Comparison of ENCODE assay signal across 21 cellular contexts in genomic region chr7:18894155-18894554, GRCh38.
"Had no signal": no experiment of that assay in that cellular context is flagged by ENCODE, and none has a peak within 500 bp of the region (broad histone marks: within the 10 kb centered on the region; RNA-seq: fewer than 3 reads in every experiment).

No MANE protein-coding gene starts in this region.

- ATAC-seq: natural killer cell treated with Interleukin-12 subunit alpha and Interleukin-12 subunit beta and Interleukin-15 and Interleukin-18, amount 100 ng/mL, for 72 hours; stimulated activated naive CD8-positive, alpha-beta T cell treated with anti-CD3 and anti-CD28 coated beads, Interleukin-15, Interleukin-2, amounts not matched to agents 100 U/mL and 50 U/mL, for 24 hours had no signal

- H3K36me3 Mint-ChIP-seq: activated naive CD8-positive, alpha-beta T cell treated with anti-CD3 and anti-CD28 coated beads, Interleukin-2, amount 10 ng/mL, durations not matched to agents 7 days and 5 days; brain; natural killer cell treated with Interleukin-12 subunit alpha and Interleukin-12 subunit beta and Interleukin-15 and Interleukin-18, amount 100 ng/mL, for 72 hours had no signal

- H3K9me3 Mint-ChIP-seq: activated naive CD8-positive, alpha-beta T cell treated with anti-CD3 and anti-CD28 coated beads, Interleukin-2, amount 10 ng/mL, durations not matched to agents 7 days and 5 days; brain; central memory CD8-positive, alpha-beta T cell had no signal

- H3K27ac ChIP-seq: coronary artery, esophagus squamous epithelium, right atrium auricular region, transverse colon, vagina had no signal

- H3K4me1 Mint-ChIP-seq: activated naive CD8-positive, alpha-beta T cell treated with anti-CD3 and anti-CD28 coated beads, Interleukin-2, amount 10 ng/mL, durations not matched to agents 7 days and 5 days; brain; central memory CD8-positive, alpha-beta T cell had no signal

- H3K27me3 ChIP-seq: esophagus squamous epithelium, right atrium auricular region, transverse colon, vagina had no signal

- H3K9me3 ChIP-seq: esophagus squamous epithelium, right atrium auricular region, transverse colon, vagina had no signal

- H3K36me3 ChIP-seq: esophagus squamous epithelium, right atrium auricular region, transverse colon, vagina had no signal

- H3K4me3 ChIP-seq: coronary artery, esophagus squamous epithelium, right atrium auricular region, skin epidermis, transverse colon, vagina had no signal

- H3K4me3 Mint-ChIP-seq: activated naive CD8-positive, alpha-beta T cell treated with anti-CD3 and anti-CD28 coated beads, Interleukin-2, amount 10 ng/mL, durations not matched to agents 7 days and 5 days; brain; central memory CD8-positive, alpha-beta T cell; natural killer cell treated with Interleukin-12 subunit alpha and Interleukin-12 subunit beta and Interleukin-15 and Interleukin-18, amount 100 ng/mL, for 72 hours had no signal

- DNase-seq: activated CD4-positive, alpha-beta T cell treated with anti-CD3 and anti-CD28 coated beads for 1 hour; activated CD4-positive, alpha-beta T cell treated with anti-CD3 and anti-CD28 coated beads, Interleukin-2, amount 50 U/mL, for 4 hours; activated naive CD4-positive, alpha-beta T cell; activated naive CD8-positive, alpha-beta T cell treated with anti-CD3 and anti-CD28 coated beads, Interleukin-2, amount 10 ng/mL, durations not matched to agents 7 days and 5 days; activated T-cell treated with anti-CD3 and anti-CD28 coated beads for 4 hours; esophagus squamous epithelium; hippocampal formation; mesenchymal stem cell; nucleus accumbens; stimulated activated CD4-positive, alpha-beta T cell treated with anti-CD3 and anti-CD28 coated beads, Interleukin-15, amount 100 ng/mL, for 24 hours; stimulated activated CD4-positive, alpha-beta T cell treated with anti-CD3 and anti-CD28 coated beads, Interleukin-4, amount 100 ng/mL, for 4 hours; stimulated activated CD8-positive, alpha-beta memory T cell treated with anti-CD3 and anti-CD28 coated beads, Interleukin-4, amount 100 ng/mL, for 48 hours; stimulated activated naive CD8-positive, alpha-beta T cell treated with anti-CD3 and anti-CD28 coated beads, Interleukin-15, Interleukin-2, amounts not matched to agents 100 U/mL and 50 U/mL, for 24 hours; transverse colon had no signal

- H3K4me1 ChIP-seq: transverse colon had no signal

- H3K27ac Mint-ChIP-seq: activated naive CD8-positive, alpha-beta T cell treated with anti-CD3 and anti-CD28 coated beads, Interleukin-2, amount 10 ng/mL, durations not matched to agents 7 days and 5 days; brain; natural killer cell treated with Interleukin-12 subunit alpha and Interleukin-12 subunit beta and Interleukin-15 and Interleukin-18, amount 100 ng/mL, for 72 hours had no signal

- H3K27me3 Mint-ChIP-seq: activated naive CD8-positive, alpha-beta T cell treated with anti-CD3 and anti-CD28 coated beads, Interleukin-2, amount 10 ng/mL, durations not matched to agents 7 days and 5 days; brain; central memory CD8-positive, alpha-beta T cell; natural killer cell treated with Interleukin-12 subunit alpha and Interleukin-12 subunit beta and Interleukin-15 and Interleukin-18, amount 100 ng/mL, for 72 hours had no signal
